Comparison of ENCODE assay signal across 17 cellular contexts in genomic region chr7:33640732-33641131, GRCh38.
"Had no signal": no experiment of that assay in that cellular context is flagged by ENCODE, and none has a peak within 500 bp of the region (broad histone marks: within the 10 kb centered on the region; RNA-seq: fewer than 3 reads in every experiment).

No MANE protein-coding gene starts in this region.

- H3K36me3 ChIP-seq: colonic mucosa, suprapubic skin had no signal

- H3K9me3 ChIP-seq: colonic mucosa, esophagus squamous epithelium, suprapubic skin had no signal

- H3K4me3 ChIP-seq: colonic mucosa, esophagus squamous epithelium, lung, suprapubic skin had no signal

- H3K27me3 Mint-ChIP-seq: activated CD4-positive, alpha-beta memory T cell treated with anti-CD3 and anti-CD28 coated beads, Interleukin-2, amount 10 ng/mL, durations not matched to agents 7 days and 5 days; T-helper 17 cell had no signal

- ATAC-seq: activated naive CD4-positive, alpha-beta T cell treated with anti-CD3 and anti-CD28 coated beads, Interleukin-2, amount 50 U/mL, for 72 hours; left colon; stimulated activated naive CD8-positive, alpha-beta T cell treated with anti-CD3 and anti-CD28 coated beads, Interleukin-15, Interleukin-2, amounts not matched to agents 100 U/mL and 50 U/mL, for 24 hours; T-helper 17 cell had no signal

- H3K4me1 Mint-ChIP-seq: activated CD4-positive, alpha-beta memory T cell treated with anti-CD3 and anti-CD28 coated beads, Interleukin-2, amount 10 ng/mL, durations not matched to agents 7 days and 5 days; T-helper 17 cell had no signal

- H3K4me1 ChIP-seq: colonic mucosa, esophagus squamous epithelium had no signal

- H3K9me3 Mint-ChIP-seq: activated CD4-positive, alpha-beta memory T cell treated with anti-CD3 and anti-CD28 coated beads, Interleukin-2, amount 10 ng/mL, durations not matched to agents 7 days and 5 days; activated naive CD4-positive, alpha-beta T cell treated with anti-CD3 and anti-CD28 coated beads, Interleukin-2, amount 50 U/mL, for 72 hours had no signal

- H3K27ac ChIP-seq: colonic mucosa, esophagus squamous epithelium, suprapubic skin had no signal

- H3K27me3 ChIP-seq: colonic mucosa, esophagus squamous epithelium, suprapubic skin had no signal

- DNase-seq: activated CD4-positive, alpha-beta memory T cell treated with anti-CD3 and anti-CD28 coated beads, Interleukin-2, amount 10 ng/mL, durations not matched to agents 7 days and 5 days; activated CD4-positive, alpha-beta T cell treated with anti-CD3 and anti-CD28 coated beads for 4 hours; activated gamma-delta T cell; activated T-cell treated with anti-CD3 and anti-CD28 coated beads, Interleukin-2, amount 50 U/mL, for 48 hours; caudate nucleus; colonic mucosa; esophagus squamous epithelium; left colon; midbrain; retina; stimulated activated CD4-positive, alpha-beta T cell treated with anti-CD3 and anti-CD28 coated beads, Interleukin-2, amount 100 ng/mL, for 48 hours; stimulated activated naive CD8-positive, alpha-beta T cell treated with anti-CD3 and anti-CD28 coated beads, Interleukin-15, Interleukin-2, amounts not matched to agents 100 U/mL and 50 U/mL, for 24 hours; T-helper 17 cell; trophoblast cell had no signal

- H3K27ac Mint-ChIP-seq: activated CD4-positive, alpha-beta memory T cell treated with anti-CD3 and anti-CD28 coated beads, Interleukin-2, amount 10 ng/mL, durations not matched to agents 7 days and 5 days; activated naive CD4-positive, alpha-beta T cell treated with anti-CD3 and anti-CD28 coated beads, Interleukin-2, amount 50 U/mL, for 72 hours; T-helper 17 cell had no signal

- H3K4me3 Mint-ChIP-seq: activated CD4-positive, alpha-beta memory T cell treated with anti-CD3 and anti-CD28 coated beads, Interleukin-2, amount 10 ng/mL, durations not matched to agents 7 days and 5 days; T-helper 17 cell had no signal
